8 cellular contexts compared by ENCODE assay signal in genomic region chr2:10497797-10498251, GRCh38. TPM values are rescaled to one million over a fixed set of nuclear protein-coding genes. Genes with fewer than 3 reads are reported as not detected.
A peak's percentile ranks its signal among the peaks of the same experiment; 100 is the strongest.
DNase-seq lines count a peak whose midpoint lies in the region; ATAC-seq and TF ChIP-seq lines count a peak whose summit lies in the region.

No MANE protein-coding gene starts in this region.

- ATAC-seq in DND-41 (ENCODE audit: insufficient read depth, low read depth): peak; percentile 32; the same call in 2 of the 3 replicates
- peak; percentile 97 to 99 (median 98) for ATAC-seq in psoas muscle
- no peak for ATAC-seq in HG02588 (IDR thresholded peaks at IDR 0.05; ENCODE audit: unreplicated experiment)
- no peak for ATAC-seq in GM21529 (IDR thresholded peaks at IDR 0.05; ENCODE audit: unreplicated experiment)

- no peaks in the 10 kb centered on the region for H3K79me2 ChIP-seq in DND-41 (ENCODE audit: insufficient read depth, low read length)
- H3K79me2 ChIP-seq in fibroblast of lung (ENCODE audit: control insufficient read depth, insufficient read depth, low read length): no peaks in the 10 kb centered on the region
- no peaks in the 10 kb centered on the region for H3K79me2 ChIP-seq in MM.1S (ENCODE audit: low read length)

- DNase-seq in DND-41: peak; percentile 60
- DNase-seq in NCI-H2171 treated with DMSO at 0.1 percent for 48 hours (lab: John Stamatoyannopoulos, UW): peak; percentile 95
- peak; percentile 29 to 35 for DNase-seq in activated CD8-positive, alpha-beta memory T cell treated with anti-CD3 and anti-CD28 coated beads for 1 hour (ENCODE audit: extremely low read depth in 1 of 2, low read depth in 1 of 2)
- peak; percentile 66 to 86 for DNase-seq in fibroblast of lung (ENCODE audit: low read depth in 2 of 2)
- peak; percentile 84 to 91 for DNase-seq in psoas muscle
- no peak for DNase-seq in MM.1S

- H3K36me3 ChIP-seq in DND-41 (ENCODE audit: insufficient read depth, low read length): no peaks in the 10 kb centered on the region
- no peaks in the 10 kb centered on the region for H3K36me3 ChIP-seq in fibroblast of lung (ENCODE audit: control insufficient read depth, insufficient read depth, low read length)
- H3K36me3 ChIP-seq in psoas muscle (ENCODE audit: insufficient read depth in 1 of 2, low read depth in 1 of 2): no peaks in the 10 kb centered on the region
- H3K36me3 ChIP-seq in MM.1S (replicated peaks; ENCODE audit: insufficient read depth, low read length): no peaks in the 10 kb centered on the region

- 20 to 28% (median 27%) methylated on average over 22 to 24 of the region's 24 CpGs for WGBS in psoas muscle, 3 donors

- intact Hi-C loops in psoas muscle (cut with DNase I): no loop called here

- H3K4me3 ChIP-seq in DND-41 (ENCODE audit: low read depth in 1 of 2, low read length in 2 of 2): no peak overlapping the region
- no peak overlapping the region for H3K4me3 ChIP-seq in fibroblast of lung (replicated peaks in 1 of 4; ENCODE audit: control extremely low read depth in 1 of 4, insufficient read depth in 1 of 4, low read depth in 3 of 4, low read length in 4 of 4)
- no peak overlapping the region for H3K4me3 ChIP-seq in psoas muscle
- no peak overlapping the region for H3K4me3 ChIP-seq in MM.1S (ENCODE audit: low read length)

- H3K27me3 ChIP-seq in DND-41 (ENCODE audit: insufficient read depth, low read length, poor library complexity) (no peaks in the 10 kb centered on the region), fibroblast of lung (ENCODE audit: control insufficient read depth, insufficient read depth, low read length) (peaks cover 16% of the 10 kb centered on the region), psoas muscle (ENCODE audit: insufficient read depth in 3 of 3, low read length in 2 of 3) (peaks cover 0 to 37% (median 0%) of the 10 kb centered on the region in 3 donors), MM.1S (replicated peaks; ENCODE audit: insufficient read depth, low read length) (peaks cover 11% of the 10 kb centered on the region)

- H3K9me3 ChIP-seq in DND-41 (ENCODE audit: insufficient read depth, low read length, severe bottlenecking) (no peaks in the 10 kb centered on the region), fibroblast of lung (ENCODE audit: control insufficient read depth, insufficient read depth, low read depth, low read length) (no peaks in the 10 kb centered on the region), psoas muscle (no peaks in the 10 kb centered on the region), MM.1S (replicated peaks; ENCODE audit: insufficient read depth, low read length) (no peaks in the 10 kb centered on the region)

- H4K20me1 ChIP-seq in DND-41 (ENCODE audit: insufficient read depth, low read length): no peaks in the 10 kb centered on the region
- no peaks in the 10 kb centered on the region for H4K20me1 ChIP-seq in fibroblast of lung (ENCODE audit: control insufficient read depth, extremely low read depth, insufficient read depth, low read length)
- H4K20me1 ChIP-seq in MM.1S (ENCODE audit: insufficient read depth, low read length): no peaks in the 10 kb centered on the region

- H3K4me1 ChIP-seq in DND-41 (ENCODE audit: insufficient read depth, low read length) (peaks cover 19% of the 10 kb centered on the region), fibroblast of lung (ENCODE audit: control insufficient read depth, extremely low read depth, insufficient read depth, low read length) (no peaks in the 10 kb centered on the region), psoas muscle (peaks cover 4% of the 10 kb centered on the region), MM.1S (ENCODE audit: low read length) (peaks cover 6% of the 10 kb centered on the region; the same call in 1 of the 2 replicates)

- no peaks in the 10 kb centered on the region for H3F3A ChIP-seq in MM.1S (ENCODE audit: insufficient read depth, low read length)

- TF ChIP-seq CTCF in DND-41 (IDR thresholded peaks at IDR 0.05; ENCODE audit: borderline replicate concordance, extremely low read depth, low read length, poor library complexity, severe bottlenecking) (no peak), fibroblast of lung (conservative IDR thresholded peaks at IDR 0.05 in 1 of 2, IDR thresholded peaks at IDR 0.05 in 1 of 2; ENCODE audit: low read depth in 1 of 2, low read length in 2 of 2) (no peak), psoas muscle (IDR thresholded peaks at IDR 0.05) (no peak), MM.1S (IDR thresholded peaks at IDR 0.05; ENCODE audit: low read length) (no peak)

- H2AFZ ChIP-seq in DND-41 (ENCODE audit: low read depth, low read length) (no peak overlapping the region), fibroblast of lung (ENCODE audit: low read length) (no peak overlapping the region), MM.1S (ENCODE audit: low read length) (no peak overlapping the region)

- H3K9ac ChIP-seq in DND-41 (ENCODE audit: low read depth, low read length) (no peak overlapping the region), fibroblast of lung (ENCODE audit: insufficient read depth, low read length) (no peak overlapping the region), MM.1S (ENCODE audit: low read length) (no peak overlapping the region)

- no peak overlapping the region for H3K4me2 ChIP-seq in DND-41 (ENCODE audit: insufficient read depth, low read length)
- peak overlapping the region; percentile 35 for H3K4me2 ChIP-seq in fibroblast of lung (ENCODE audit: extremely low read depth, insufficient read depth, low read length)
- H3K4me2 ChIP-seq in MM.1S (ENCODE audit: low read depth, low read length): no peak overlapping the region

- H3K27ac ChIP-seq in DND-41 (ENCODE audit: low read length) (no peak overlapping the region), fibroblast of lung (ENCODE audit: insufficient read depth, low read length) (no peak overlapping the region), psoas muscle (peak overlapping the region; percentile 53), MM.1S (ENCODE audit: low read length) (no peak overlapping the region)

- no peaks in the 10 kb centered on the region for H3K9me2 ChIP-seq in MM.1S (replicated peaks; ENCODE audit: insufficient read depth, low read length)

RNA-seq across cellular contexts. Expression of gene ODC1, which starts 49.7 kb away (rescaled TPM):
- total RNA-seq in fibroblast of lung (53.9 and 86.4 TPM in 2 replicates), psoas muscle (100 to 1,000 TPM in 1 of 4 donors, 10 to 100 TPM in 3; 56.8 to 143 (median 92.2) TPM)
- polyA plus RNA-seq in fibroblast of lung (89.3 and 211 TPM in 2 replicates), psoas muscle (100 to 1,000 TPM; 106 to 226 (median 208) TPM)
- polyA plus RNA-seq in fibroblast of lung (2012): 51.5 and 135 TPM in 2 replicates
- polyA minus RNA-seq in fibroblast of lung (ENCODE audit: low replicate concordance): 30.0 and 80.8 TPM in 2 replicates

Comparison
In these comparisons a context has a peak if more than half of its experiments do, and no peak if none do; other contexts are left out.
1. ATAC-seq: peak in DND-41 (single experiment) and psoas muscle (4 of 4); none in HG02588 (single experiment) and GM21529 (single experiment).